ENCODE assay signal across 1 cellular context in genomic region chr3:143433787-143434378, GRCh38.
TF ChIP-seq lines count a peak whose summit lies in the region.

No MANE protein-coding gene starts in this region.

TF ChIP-seq in HepG2, 621 proteins besides CTCF, POLR2A, EP300 and RAD21 (continued from another document):
- TF ChIP-seq, protein P1, sequence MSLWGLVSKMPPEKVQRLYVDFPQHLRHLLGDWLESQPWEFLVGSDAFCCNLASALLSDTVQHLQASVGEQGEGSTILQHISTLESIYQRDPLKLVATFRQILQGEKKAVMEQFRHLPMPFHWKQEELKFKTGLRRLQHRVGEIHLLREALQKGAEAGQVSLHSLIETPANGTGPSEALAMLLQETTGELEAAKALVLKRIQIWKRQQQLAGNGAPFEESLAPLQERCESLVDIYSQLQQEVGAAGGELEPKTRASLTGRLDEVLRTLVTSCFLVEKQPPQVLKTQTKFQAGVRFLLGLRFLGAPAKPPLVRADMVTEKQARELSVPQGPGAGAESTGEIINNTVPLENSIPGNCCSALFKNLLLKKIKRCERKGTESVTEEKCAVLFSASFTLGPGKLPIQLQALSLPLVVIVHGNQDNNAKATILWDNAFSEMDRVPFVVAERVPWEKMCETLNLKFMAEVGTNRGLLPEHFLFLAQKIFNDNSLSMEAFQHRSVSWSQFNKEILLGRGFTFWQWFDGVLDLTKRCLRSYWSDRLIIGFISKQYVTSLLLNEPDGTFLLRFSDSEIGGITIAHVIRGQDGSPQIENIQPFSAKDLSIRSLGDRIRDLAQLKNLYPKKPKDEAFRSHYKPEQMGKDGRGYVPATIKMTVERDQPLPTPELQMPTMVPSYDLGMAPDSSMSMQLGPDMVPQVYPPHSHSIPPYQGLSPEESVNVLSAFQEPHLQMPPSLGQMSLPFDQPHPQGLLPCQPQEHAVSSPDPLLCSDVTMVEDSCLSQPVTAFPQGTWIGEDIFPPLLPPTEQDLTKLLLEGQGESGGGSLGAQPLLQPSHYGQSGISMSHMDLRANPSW (CRISPR knock-in tag; IDR thresholded peaks at IDR 0.05; ENCODE audit: borderline replicate concordance), result no peak
- TF ChIP-seq NFKBIZ (CRISPR knock-in tag; IDR thresholded peaks at IDR 0.05) (no peak), TCF7L2 (IDR thresholded peaks at IDR 0.05; ENCODE audit: low read depth, low read length) (no peak), ZNF367 (CRISPR knock-in tag; IDR thresholded peaks at IDR 0.05; ENCODE audit: borderline replicate concordance) (no peak), STAG1 (CRISPR knock-in tag; IDR thresholded peaks at IDR 0.05) (peak; percentile 21; the same call in 1 of the 2 replicates), ZNF17 (CRISPR knock-in tag; IDR thresholded peaks at IDR 0.05) (no peak), ZMYM2 (CRISPR knock-in tag; IDR thresholded peaks at IDR 0.05) (no peak), ELF4 (CRISPR knock-in tag; IDR thresholded peaks at IDR 0.05; ENCODE audit: borderline replicate concordance) (no peak), KDM3A (CRISPR knock-in tag; IDR thresholded peaks at IDR 0.05; ENCODE audit: low read depth) (no peak), ZNF629 (CRISPR knock-in tag; conservative IDR thresholded peaks at IDR 0.05) (peak; percentile 49), GFI1 (CRISPR knock-in tag; IDR thresholded peaks at IDR 0.05; ENCODE audit: borderline replicate concordance) (no peak), NCOR1 (IDR thresholded peaks at IDR 0.05; ENCODE audit: borderline replicate concordance, low read length) (no peak)
- TF ChIP-seq, protein P2, sequence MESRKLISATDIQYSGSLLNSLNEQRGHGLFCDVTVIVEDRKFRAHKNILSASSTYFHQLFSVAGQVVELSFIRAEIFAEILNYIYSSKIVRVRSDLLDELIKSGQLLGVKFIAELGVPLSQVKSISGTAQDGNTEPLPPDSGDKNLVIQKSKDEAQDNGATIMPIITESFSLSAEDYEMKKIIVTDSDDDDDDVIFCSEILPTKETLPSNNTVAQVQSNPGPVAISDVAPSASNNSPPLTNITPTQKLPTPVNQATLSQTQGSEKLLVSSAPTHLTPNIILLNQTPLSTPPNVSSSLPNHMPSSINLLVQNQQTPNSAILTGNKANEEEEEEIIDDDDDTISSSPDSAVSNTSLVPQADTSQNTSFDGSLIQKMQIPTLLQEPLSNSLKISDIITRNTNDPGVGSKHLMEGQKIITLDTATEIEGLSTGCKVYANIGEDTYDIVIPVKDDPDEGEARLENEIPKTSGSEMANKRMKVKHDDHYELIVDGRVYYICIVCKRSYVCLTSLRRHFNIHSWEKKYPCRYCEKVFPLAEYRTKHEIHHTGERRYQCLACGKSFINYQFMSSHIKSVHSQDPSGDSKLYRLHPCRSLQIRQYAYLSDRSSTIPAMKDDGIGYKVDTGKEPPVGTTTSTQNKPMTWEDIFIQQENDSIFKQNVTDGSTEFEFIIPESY (CRISPR knock-in tag; IDR thresholded peaks at IDR 0.05), result no peak
